In the genomic region with DNA sequence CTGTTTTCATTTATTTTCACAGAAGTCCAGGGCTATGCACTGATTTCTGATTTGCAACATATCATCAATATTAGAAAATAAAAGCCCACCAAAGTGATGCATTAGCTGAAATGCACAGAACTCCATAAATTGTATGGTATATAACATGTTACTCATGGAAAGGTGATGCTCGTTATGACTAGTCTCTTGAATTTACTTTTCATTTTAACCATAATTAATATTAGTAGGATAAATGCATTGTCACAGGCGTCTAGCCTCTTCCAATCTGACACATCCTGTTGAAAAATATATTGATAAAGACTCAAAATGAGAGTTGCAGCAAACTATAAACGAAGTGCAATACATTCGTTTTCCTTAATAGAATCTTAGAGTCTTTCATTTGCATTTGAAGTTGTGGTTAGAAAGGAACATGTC, we compare ENCODE assay signal across 14 cellular contexts.
"Had no signal": no experiment of that assay in that cellular context is flagged by ENCODE, and none has a peak within 500 bp of the region (broad histone marks: within the 10 kb centered on the region; RNA-seq: fewer than 3 reads in every experiment).

No MANE protein-coding gene starts in this region.

- H3K4me3 ChIP-seq: body of pancreas, MG63, SK-N-MC had no signal

- H3K27me3 ChIP-seq: body of pancreas, MG63 had no signal

- H3K4me3 Mint-ChIP-seq: activated CD8-positive, alpha-beta T cell treated with anti-CD3 and anti-CD28 coated beads for 36 hours; activated naive CD8-positive, alpha-beta T cell treated with anti-CD3 and anti-CD28 coated beads, Interleukin-2, amount 10 ng/mL, durations not matched to agents 7 days and 5 days; activated T-cell treated with anti-CD3 and anti-CD28 coated beads, Interleukin-2, amount 50 U/mL, for 72 hours; central memory CD8-positive, alpha-beta T cell had no signal

- H3K36me3 ChIP-seq: MG63 had no signal

- H3K36me3 Mint-ChIP-seq: activated naive CD8-positive, alpha-beta T cell treated with anti-CD3 and anti-CD28 coated beads, Interleukin-2, amount 10 ng/mL, durations not matched to agents 7 days and 5 days had no signal

- H3K9me3 ChIP-seq: body of pancreas, MG63 had no signal

- H3K27ac ChIP-seq: body of pancreas, SK-N-MC had no signal

- H3K9me3 Mint-ChIP-seq: activated CD8-positive, alpha-beta T cell treated with anti-CD3 and anti-CD28 coated beads for 36 hours; activated naive CD8-positive, alpha-beta T cell treated with anti-CD3 and anti-CD28 coated beads, Interleukin-2, amount 10 ng/mL, durations not matched to agents 7 days and 5 days; activated T-cell treated with anti-CD3 and anti-CD28 coated beads, Interleukin-2, amount 50 U/mL, for 72 hours; activated T-helper 2 cell treated with anti-CD3 and anti-CD28 coated beads, Interferon-gamma antibody, Interleukin-2, Interleukin-4, amounts not matched to agents 10 μg/mL and 5 μg/mL and 100 μg/mL, durations not matched to agents 14 hours and 24 hours and 36 hours; central memory CD8-positive, alpha-beta T cell had no signal

- H3K4me1 Mint-ChIP-seq: activated naive CD8-positive, alpha-beta T cell treated with anti-CD3 and anti-CD28 coated beads, Interleukin-2, amount 10 ng/mL, durations not matched to agents 7 days and 5 days; central memory CD8-positive, alpha-beta T cell had no signal

- H3K27ac Mint-ChIP-seq: activated CD8-positive, alpha-beta T cell treated with anti-CD3 and anti-CD28 coated beads for 36 hours; activated naive CD8-positive, alpha-beta T cell treated with anti-CD3 and anti-CD28 coated beads, Interleukin-2, amount 10 ng/mL, durations not matched to agents 7 days and 5 days; activated T-cell treated with anti-CD3 and anti-CD28 coated beads, Interleukin-2, amount 50 U/mL, for 72 hours; activated T-helper 2 cell treated with anti-CD3 and anti-CD28 coated beads, Interferon-gamma antibody, Interleukin-2, Interleukin-4, amounts not matched to agents 10 μg/mL and 5 μg/mL and 100 μg/mL, durations not matched to agents 14 hours and 24 hours and 36 hours had no signal

- DNase-seq: activated CD4-positive, alpha-beta T cell treated with anti-CD3 and anti-CD28 coated beads for 4 hours; activated CD8-positive, alpha-beta memory T cell treated with anti-CD3 and anti-CD28 coated beads, Interleukin-2, amount 50 U/mL, for 4 hours; activated CD8-positive, alpha-beta T cell treated with anti-CD3 and anti-CD28 coated beads for 36 hours; activated gamma-delta T cell treated with Interleukin-2 at 50 U/mL for 16 hours; activated naive CD4-positive, alpha-beta T cell treated with anti-CD3 and anti-CD28 coated beads, Interleukin-2, amount 50 U/mL, for 16 hours; activated naive CD8-positive, alpha-beta T cell treated with anti-CD3 and anti-CD28 coated beads, Interleukin-2, amount 10 ng/mL, durations not matched to agents 7 days and 5 days; activated T-cell treated with anti-CD3 and anti-CD28 coated beads, Interleukin-2, amount 50 U/mL, for 72 hours; aorta; MG63; NCI-H510A had no signal

- H3K4me1 ChIP-seq: body of pancreas had no signal
